Comparison of ENCODE assay signal across 31 cellular contexts in genomic region chrX:79588233-79588632, GRCh38.
"Had no signal": no experiment of that assay in that cellular context is flagged by ENCODE, and none has a peak within 500 bp of the region (broad histone marks: within the 10 kb centered on the region; RNA-seq: fewer than 3 reads in every experiment).

No MANE protein-coding gene starts in this region.

- H3K36me3 ChIP-seq: ascending aorta, brain microvascular endothelial cell, breast epithelium, colonic mucosa had no signal

- FAIRE-seq: TTC549 had no signal

- H3K27me3 ChIP-seq: ascending aorta, body of pancreas, brain microvascular endothelial cell, colonic mucosa had no signal

- H3K4me3 ChIP-seq: ascending aorta, body of pancreas, breast epithelium, colonic mucosa had no signal

- H3K4me1 ChIP-seq: ascending aorta, body of pancreas, breast epithelium, colonic mucosa had no signal

- ATAC-seq: activated CD8-positive, alpha-beta T cell treated with anti-CD3 and anti-CD28 coated beads for 36 hours; activated naive CD8-positive, alpha-beta T cell treated with anti-CD3 and anti-CD28 coated beads, Interleukin-2, amount 50 U/mL, for 24 hours; activated T-cell treated with anti-CD3 and anti-CD28 coated beads, Interleukin-2, amount 50 U/mL, for 4 hours; activated T-cell treated with anti-CD3 and anti-CD28 coated beads, Interleukin-2, amount 50 U/mL, for 72 hours; activated T-helper 17 cell treated with anti-CD3 and anti-CD28 coated beads, Interleukin-2, amount 50 U/mL, for 72 hours; body of pancreas had no signal

- H3K9me3 ChIP-seq: ascending aorta, body of pancreas, colonic mucosa had no signal

- H3K27ac ChIP-seq: ascending aorta, body of pancreas, brain microvascular endothelial cell, breast epithelium, colonic mucosa, VCaP had no signal

- DNase-seq: activated B cell treated with CpG ODN at 0.5 μM for 24 hours; activated CD4-positive, alpha-beta memory T cell treated with anti-CD3 and anti-CD28 coated beads for 36 hours; activated CD4-positive, alpha-beta T cell treated with anti-CD3 and anti-CD28 coated beads for 4 hours; activated CD4-positive, alpha-beta T cell treated with anti-CD3 and anti-CD28 coated beads, Interleukin-2, amount 10 ng/mL, durations not matched to agents 24 days and 14 days; activated CD4-positive, alpha-beta T cell treated with anti-CD3 and anti-CD28 coated beads, Interleukin-2, amount 50 U/mL, for 1 hour; activated CD4-positive, alpha-beta T cell treated with anti-CD3 and anti-CD28 coated beads, Interleukin-2, amount 50 U/mL, for 4 hours; activated CD4-positive, CD25-positive, alpha-beta regulatory T cell treated with anti-CD3 and anti-CD28 coated beads, Interleukin-2, amount 50 U/mL, for 72 hours; activated CD8-positive, alpha-beta memory T cell treated with anti-CD3 and anti-CD28 coated beads, Interleukin-2, amount 50 U/mL, for 4 hours; activated CD8-positive, alpha-beta T cell treated with anti-CD3 and anti-CD28 coated beads for 36 hours; activated effector memory CD4-positive, alpha-beta T cell treated with anti-CD3 and anti-CD28 coated beads, Interleukin-2, amount 50 U/mL, for 16 hours; activated naive CD4-positive, alpha-beta T cell treated with anti-CD3 and anti-CD28 coated beads, Interleukin-2, amount 10 ng/mL, durations not matched to agents 7 days and 5 days; activated naive CD4-positive, alpha-beta T cell treated with Interleukin-2 at 50 U/mL for 16 hours; activated naive CD8-positive, alpha-beta T cell treated with anti-CD3 and anti-CD28 coated beads, Interleukin-2, amount 10 ng/mL, durations not matched to agents 7 days and 5 days; activated naive CD8-positive, alpha-beta T cell treated with anti-CD3 and anti-CD28 coated beads, Interleukin-2, amount 50 U/mL, for 24 hours; activated T-cell treated with anti-CD3 and anti-CD28 coated beads for 4 hours; activated T-cell treated with anti-CD3 and anti-CD28 coated beads, Interleukin-2, amount 50 U/mL, for 1 hour; activated T-cell treated with anti-CD3 and anti-CD28 coated beads, Interleukin-2, amount 50 U/mL, for 4 hours; activated T-cell treated with anti-CD3 and anti-CD28 coated beads, Interleukin-2, amount 50 U/mL, for 72 hours; amygdala; anterior cingulate cortex; body of pancreas; brain microvascular endothelial cell; central memory CD4-positive, alpha-beta T cell; colonic mucosa; T-helper 2 cell; T-helper 9 cell had no signal
